In genomic region chr1:22089134-22089571, GRCh38 we compare ENCODE assay signal across 9 cellular contexts. TPM values are rescaled to one million over a fixed set of nuclear protein-coding genes. Genes with fewer than 3 reads are reported as not detected.
DNase-seq lines count a peak whose midpoint lies in the region; ATAC-seq and TF ChIP-seq lines count a peak whose summit lies in the region.
"Had no signal": no experiment of that assay in that cellular context is flagged by ENCODE, and none has a peak within 500 bp of the region (broad histone marks: within the 10 kb centered on the region; RNA-seq: fewer than 3 reads in every experiment).

No MANE protein-coding gene starts in this region.

- TF ChIP-seq CTCF in left ventricle myocardium inferior (IDR thresholded peaks at IDR 0.05; ENCODE audit: borderline replicate concordance) (no peak), left lung (IDR thresholded peaks at IDR 0.05) (no peak), upper lobe of right lung (IDR thresholded peaks at IDR 0.05) (no peak)

- intact Hi-C loops in left ventricle myocardium inferior (cut with micrococcal nuclease) (no loop called here), Right ventricle myocardium inferior (cut with DNase I) (no loop called here), left lung (cut with DNase I) (no loop called here), upper lobe of right lung (cut with DNase I) (no loop called here)
- intact Hi-C loops in activated CD4-positive, alpha-beta memory T cell treated with anti-CD3 and anti-CD28 coated beads for 36 hours (cut with micrococcal nuclease): loop anchor here (1.0 to 2.0 kb wide), 3 partner anchors 16 to 65 kb away; partner anchors contain the start of gene CDC42

- H3K4me3 Mint-ChIP-seq in activated CD4-positive, alpha-beta memory T cell treated with anti-CD3 and anti-CD28 coated beads for 36 hours: peak overlapping the region; percentile 44

- H3K27ac Mint-ChIP-seq in activated CD4-positive, alpha-beta memory T cell treated with anti-CD3 and anti-CD28 coated beads for 36 hours: peak overlapping the region; percentile 87

- H3K9me3 ChIP-seq in left ventricle myocardium inferior (replicated peaks) (no peaks in the 10 kb centered on the region), left lung (no peaks in the 10 kb centered on the region), upper lobe of right lung (no peaks in the 10 kb centered on the region)

- no peaks in the 10 kb centered on the region for H3K27me3 Mint-ChIP-seq in activated CD4-positive, alpha-beta memory T cell treated with anti-CD3 and anti-CD28 coated beads for 36 hours

- H3K27me3 ChIP-seq in left ventricle myocardium inferior (ENCODE audit: low read depth) (no peaks in the 10 kb centered on the region), left lung (no peaks in the 10 kb centered on the region), upper lobe of right lung (no peaks in the 10 kb centered on the region)

- H3K27ac ChIP-seq in left ventricle myocardium inferior (replicated peaks): no peak overlapping the region
- peak overlapping the region in 1 of 2 donors; percentile 58 for H3K27ac ChIP-seq in left lung
- H3K27ac ChIP-seq in upper lobe of right lung: peak overlapping the region; percentile 26

- CTCF ChIA-PET in activated CD4-positive, alpha-beta memory T cell treated with anti-CD3 and anti-CD28 coated beads for 36 hours (lab: Charles Lee): no interaction called here

- H3K4me1 ChIP-seq in left ventricle myocardium inferior (peaks cover 75% of the 10 kb centered on the region), left lung (peaks cover 20 to 76% of the 10 kb centered on the region in 2 donors), upper lobe of right lung (peaks cover 36% of the 10 kb centered on the region)

- H3K4me3 ChIP-seq in left ventricle myocardium inferior: peak overlapping the region; percentile 16
- no peak overlapping the region for H3K4me3 ChIP-seq in left lung
- no peak overlapping the region for H3K4me3 ChIP-seq in upper lobe of right lung

- POLR2A ChIA-PET in activated CD4-positive, alpha-beta memory T cell treated with anti-CD3 and anti-CD28 coated beads for 36 hours (lab: Charles Lee): interaction anchor here (1.0 kb wide), 1 partner anchor 14 kb away, joined by 4 read pairs; no protein-coding TSS in a partner anchor

- no peaks in the 10 kb centered on the region for H3K9me3 Mint-ChIP-seq in activated CD4-positive, alpha-beta memory T cell treated with anti-CD3 and anti-CD28 coated beads for 36 hours

- ATAC-seq in Right ventricle myocardium inferior (no peak), left lung (peak; percentile 45), upper lobe of right lung (peak; percentile 24), HG03139 (IDR thresholded peaks at IDR 0.05; ENCODE audit: unreplicated experiment) (no peak), HG03097 (IDR thresholded peaks at IDR 0.05; ENCODE audit: low FRiP score, unreplicated experiment) (no peak)

- H3K4me1 Mint-ChIP-seq in activated CD4-positive, alpha-beta memory T cell treated with anti-CD3 and anti-CD28 coated beads for 36 hours (ENCODE audit: low read depth): peaks cover 90% of the 10 kb centered on the region

- no peak for DNase-seq in left ventricle myocardium inferior
- DNase-seq in Right ventricle myocardium inferior (ENCODE audit: missing footprints): no peak
- DNase-seq in activated CD4-positive, alpha-beta memory T cell treated with anti-CD3 and anti-CD28 coated beads for 36 hours: peak; percentile 46
- DNase-seq in left lung: no peak
- no peak for DNase-seq in upper lobe of right lung
- DNase-seq in iPS-NIHi7 (ENCODE audit: extremely low spot score): no peak

- peaks cover 58% of the 10 kb centered on the region for H3K36me3 Mint-ChIP-seq in activated CD4-positive, alpha-beta memory T cell treated with anti-CD3 and anti-CD28 coated beads for 36 hours

- peaks cover 46% of the 10 kb centered on the region for H3K36me3 ChIP-seq in left ventricle myocardium inferior
- peaks cover 0 to 59% of the 10 kb centered on the region in 2 donors for H3K36me3 ChIP-seq in left lung
- H3K36me3 ChIP-seq in upper lobe of right lung: peaks cover 78% of the 10 kb centered on the region

RNA-seq across cellular contexts. Expression of gene CDC42, which starts 36.6 kb away (rescaled TPM):
- total RNA-seq in left ventricle myocardium inferior: 126 TPM
- total RNA-seq in Right ventricle myocardium inferior: 151 TPM
- total RNA-seq in activated CD4-positive, alpha-beta memory T cell treated with anti-CD3 and anti-CD28 coated beads for 36 hours: 100 to 1,000 TPM; 310 to 314 TPM
- total RNA-seq in left lung: 100 to 1,000 TPM; 277 to 292 TPM
- total RNA-seq in upper lobe of right lung: 234 TPM

RNA-seq across cellular contexts. Expression of gene WNT4, which starts 53.7 kb away (rescaled TPM):
- not detected for total RNA-seq in left ventricle myocardium inferior
- not detected for total RNA-seq in Right ventricle myocardium inferior
- not detected for total RNA-seq in activated CD4-positive, alpha-beta memory T cell treated with anti-CD3 and anti-CD28 coated beads for 36 hours
- total RNA-seq in left lung: 1 to 10 TPM; 1.8 to 4.0 TPM
- total RNA-seq in upper lobe of right lung: 1.8 TPM
- total RNA-seq: T-helper 2 cell treated with Interferon-gamma antibody and Interleukin-4, amounts not matched to agents 100 ng/mL and 5 ng/mL, for 36 hours had no signal

Comparison
In these comparisons a context has a peak if more than half of its experiments do, and no peak if none do; other contexts are left out.
1. ATAC-seq: peak in left lung (single experiment) and upper lobe of right lung (single experiment); none in Right ventricle myocardium inferior (single experiment), HG03139 (single experiment) and HG03097 (single experiment).